11 cellular contexts compared by ENCODE assay signal in genomic region chrX:113269203-113269602, GRCh38.
"Had no signal": no experiment of that assay in that cellular context is flagged by ENCODE, and none has a peak within 500 bp of the region (broad histone marks: within the 10 kb centered on the region; RNA-seq: fewer than 3 reads in every experiment).

No MANE protein-coding gene starts in this region.

- H3K4me1 Mint-ChIP-seq: GM23338, H9 had no signal

- H3K4me3 Mint-ChIP-seq: GM23338, H9, HFFc6 had no signal

- H3K4me3 ChIP-seq: GM23248, GM23338, HAP-1 had no signal

- H3K27ac ChIP-seq: GM23248 had no signal

- H3K9me3 ChIP-seq: HAP-1 had no signal

- ATAC-seq: GM23338, HCT116 had no signal

- DNase-seq: GM23248, GOT3, H7, H9, HCEC 1CT, HFFc6 had no signal

- H3K27ac Mint-ChIP-seq: GM23338, H9, HFFc6 had no signal

- H3K4me2 ChIP-seq: GM23338 had no signal

- H3K36me3 ChIP-seq: HAP-1 had no signal

- FAIRE-seq: H1, H54 had no signal

- H2AFZ ChIP-seq: GM23248, GM23338 had no signal

- H3K9me3 Mint-ChIP-seq: GM23338, HFFc6 had no signal

- H3K4me1 ChIP-seq: HAP-1 had no signal

- H3K9ac ChIP-seq: GM23248 had no signal
